Comparison of ENCODE assay signal across 1 cellular context in the genomic region with DNA sequence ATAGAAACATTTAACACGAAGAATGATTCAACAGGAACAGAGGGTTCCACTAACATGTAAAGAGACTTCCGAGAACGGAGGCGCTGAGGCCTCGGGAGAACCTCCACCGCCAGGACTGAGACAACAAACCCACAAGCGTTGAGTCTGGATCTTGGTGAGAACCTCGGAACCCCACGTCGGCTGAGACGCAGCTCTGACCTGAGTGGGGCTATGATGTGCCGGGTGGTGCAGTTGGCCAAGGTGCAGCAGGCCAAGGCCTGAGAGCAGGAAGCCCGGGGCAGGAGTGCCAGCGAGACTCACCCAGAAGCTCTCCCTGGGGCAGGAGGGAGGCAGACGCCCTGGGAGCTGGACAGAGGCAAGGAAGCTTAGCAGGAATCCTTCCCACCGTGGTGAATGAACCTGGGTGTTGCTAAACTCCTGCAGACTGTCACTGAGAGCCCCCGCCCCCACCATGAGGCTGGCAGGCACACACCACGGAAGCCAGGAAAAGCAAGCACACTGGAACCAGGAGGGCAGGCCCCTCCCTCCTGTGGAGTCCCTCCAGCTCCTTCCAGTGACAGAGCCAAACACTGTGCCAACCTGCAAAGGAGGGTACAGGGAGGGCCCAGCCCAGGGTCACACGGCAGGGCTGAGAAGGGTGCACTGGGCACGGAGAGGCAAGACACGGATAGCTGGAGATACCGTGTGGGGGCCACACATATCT.
TF ChIP-seq lines count a peak whose summit lies in the region.

No MANE protein-coding gene starts in this region.

TF ChIP-seq in HCT116, 20 proteins besides CTCF, POLR2A, EP300 and RAD21 (continued from another document):
- TF ChIP-seq, protein P1, sequence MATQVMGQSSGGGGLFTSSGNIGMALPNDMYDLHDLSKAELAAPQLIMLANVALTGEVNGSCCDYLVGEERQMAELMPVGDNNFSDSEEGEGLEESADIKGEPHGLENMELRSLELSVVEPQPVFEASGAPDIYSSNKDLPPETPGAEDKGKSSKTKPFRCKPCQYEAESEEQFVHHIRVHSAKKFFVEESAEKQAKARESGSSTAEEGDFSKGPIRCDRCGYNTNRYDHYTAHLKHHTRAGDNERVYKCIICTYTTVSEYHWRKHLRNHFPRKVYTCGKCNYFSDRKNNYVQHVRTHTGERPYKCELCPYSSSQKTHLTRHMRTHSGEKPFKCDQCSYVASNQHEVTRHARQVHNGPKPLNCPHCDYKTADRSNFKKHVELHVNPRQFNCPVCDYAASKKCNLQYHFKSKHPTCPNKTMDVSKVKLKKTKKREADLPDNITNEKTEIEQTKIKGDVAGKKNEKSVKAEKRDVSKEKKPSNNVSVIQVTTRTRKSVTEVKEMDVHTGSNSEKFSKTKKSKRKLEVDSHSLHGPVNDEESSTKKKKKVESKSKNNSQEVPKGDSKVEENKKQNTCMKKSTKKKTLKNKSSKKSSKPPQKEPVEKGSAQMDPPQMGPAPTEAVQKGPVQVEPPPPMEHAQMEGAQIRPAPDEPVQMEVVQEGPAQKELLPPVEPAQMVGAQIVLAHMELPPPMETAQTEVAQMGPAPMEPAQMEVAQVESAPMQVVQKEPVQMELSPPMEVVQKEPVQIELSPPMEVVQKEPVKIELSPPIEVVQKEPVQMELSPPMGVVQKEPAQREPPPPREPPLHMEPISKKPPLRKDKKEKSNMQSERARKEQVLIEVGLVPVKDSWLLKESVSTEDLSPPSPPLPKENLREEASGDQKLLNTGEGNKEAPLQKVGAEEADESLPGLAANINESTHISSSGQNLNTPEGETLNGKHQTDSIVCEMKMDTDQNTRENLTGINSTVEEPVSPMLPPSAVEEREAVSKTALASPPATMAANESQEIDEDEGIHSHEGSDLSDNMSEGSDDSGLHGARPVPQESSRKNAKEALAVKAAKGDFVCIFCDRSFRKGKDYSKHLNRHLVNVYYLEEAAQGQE (IDR thresholded peaks at IDR 0.05; ENCODE audit: low read depth) = no peak
- TF ChIP-seq SRF (IDR thresholded peaks at IDR 0.05; ENCODE audit: low read depth) (no peak), ELF1 (IDR thresholded peaks at IDR 0.05; ENCODE audit: borderline replicate concordance, low read depth) (no peak), ZFX (IDR thresholded peaks at IDR 0.05) (no peak), YY1 (IDR thresholded peaks at IDR 0.05; ENCODE audit: extremely low read depth, insufficient replicate concordance, low read depth, low read length) (no peak), CEBPB (IDR thresholded peaks at IDR 0.05; ENCODE audit: low read depth) (no peak)
